Comparison of ENCODE assay signal across 24 cellular contexts in the genomic region with DNA sequence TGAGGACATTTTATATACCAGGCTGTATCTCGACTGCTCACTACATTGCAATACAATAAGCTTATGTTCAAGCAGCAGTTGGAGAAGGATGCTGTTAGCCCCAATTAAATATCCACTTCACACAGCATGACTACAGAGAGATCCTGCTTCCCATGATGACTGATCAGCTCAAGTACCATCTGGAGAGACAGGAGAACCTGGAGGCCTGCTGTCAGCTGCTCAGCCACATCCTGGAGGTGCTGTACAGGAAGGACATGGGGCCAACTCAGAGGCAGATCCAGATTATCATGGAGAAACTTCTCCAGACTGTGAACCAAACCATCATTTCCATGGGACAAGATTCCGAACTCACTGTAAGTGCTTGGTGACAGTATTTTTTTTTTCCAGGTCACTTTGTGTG. TPM values are rescaled to one million over a fixed set of nuclear protein-coding genes. Genes with fewer than 3 reads are reported as not detected.
A peak's percentile ranks its signal among the peaks of the same experiment; 100 is the strongest.
DNase-seq lines count a peak whose midpoint lies in the region; ATAC-seq and TF ChIP-seq lines count a peak whose summit lies in the region.
"Had no signal": no experiment of that assay in that cellular context is flagged by ENCODE, and none has a peak within 500 bp of the region (broad histone marks: within the 10 kb centered on the region; RNA-seq: fewer than 3 reads in every experiment).

No MANE protein-coding gene starts in this region.

- H3K36me3 ChIP-seq in SK-N-MC (ENCODE audit: insufficient read depth, low read length), result no peaks in the 10 kb centered on the region
- no peaks in the 10 kb centered on the region for H3K36me3 ChIP-seq in gastroesophageal sphincter
- H3K36me3 ChIP-seq: cardiac muscle cell, gastrocnemius medialis, upper lobe of right lung had no signal

- DNase-seq in H4 (ENCODE audit: low spot score) (peak; percentile 17), NCI-H2196 (lab: John Stamatoyannopoulos, UW; ENCODE audit: unreplicated experiment) (peak; percentile 36), SK-N-MC (ENCODE audit: low read depth, low spot score) (peak; percentile 30), GM19240 (ENCODE audit: insufficient read length, low spot score) (no peak), hippocampal formation (lab: John Stamatoyannopoulos, UW) (no peak)
- DNase-seq: activated CD4-positive, alpha-beta T cell treated with anti-CD3 and anti-CD28 coated beads for 4 hours; activated CD8-positive, alpha-beta memory T cell treated with anti-CD3 and anti-CD28 coated beads for 24 hours; activated naive CD4-positive, alpha-beta T cell treated with anti-CD3 and anti-CD28 coated beads, Interleukin-2, amount 50 U/mL, for 16 hours; activated T-cell treated with anti-CD3 and anti-CD28 coated beads, Interleukin-2, amount 50 U/mL, for 48 hours; gastrocnemius medialis; left ventricle myocardium superior; midbrain; naive thymus-derived CD8-positive, alpha-beta T cell; NCI-H1436 treated with DMSO at 0.1 percent for 48 hours; NCI-H446; occipital lobe; retina; upper lobe of right lung had no signal

- peaks cover 0 to 16% (median 5%) of the 10 kb centered on the region in 3 donors for H3K4me1 ChIP-seq in gastroesophageal sphincter
- H3K4me1 ChIP-seq: gastrocnemius medialis had no signal

- TF ChIP-seq POLR2A in gastroesophageal sphincter (IDR thresholded peaks at IDR 0.05), result no peak

- no peak overlapping the region for H3K9ac ChIP-seq in SK-N-MC (ENCODE audit: insufficient read length)

- TF ChIP-seq EP300 in gastroesophageal sphincter (IDR thresholded peaks at IDR 0.05), result no peak

- H3K27me3 ChIP-seq in gastroesophageal sphincter, result no peaks in the 10 kb centered on the region
- H3K27me3 ChIP-seq: cardiac muscle cell, gastrocnemius medialis, upper lobe of right lung had no signal

- H3K27ac ChIP-seq in 22Rv1 (peak overlapping the region; percentile 10; the same call in 1 of the 2 replicates), SK-N-MC (no peak overlapping the region), gastroesophageal sphincter (no peak overlapping the region)
- H3K27ac ChIP-seq: cardiac muscle cell, gastrocnemius medialis, upper lobe of right lung had no signal

- no peak for TF ChIP-seq CTCF in 22Rv1 (IDR thresholded peaks at IDR 0.05)
- TF ChIP-seq CTCF in gastroesophageal sphincter (IDR thresholded peaks at IDR 0.05), result no peak

- H3K4me3 ChIP-seq in SK-N-MC, result no peak overlapping the region
- H3K4me3 ChIP-seq in gastroesophageal sphincter, result no peak overlapping the region
- H3K4me3 ChIP-seq: cardiac muscle cell, gastrocnemius medialis, smooth muscle cell, upper lobe of right lung had no signal

- WGBS in gastroesophageal sphincter (ENCODE audit: low coverage in 1 of 2), 2 donors, result 57 to 62% methylated on average over 1 to 2 of the region's 2 CpGs

- ATAC-seq in HG03135 (IDR thresholded peaks at IDR 0.05; ENCODE audit: unreplicated experiment) (no peak), gastroesophageal sphincter (no peak)
- ATAC-seq: gastrocnemius medialis; left ventricle myocardium superior; naive thymus-derived CD8-positive, alpha-beta T cell; upper lobe of right lung had no signal

- H3K9me3 ChIP-seq in SK-N-MC (ENCODE audit: low read depth, low read length), result no peaks in the 10 kb centered on the region
- no peaks in the 10 kb centered on the region for H3K9me3 ChIP-seq in gastroesophageal sphincter
- H3K9me3 ChIP-seq: gastrocnemius medialis, upper lobe of right lung had no signal

RNA-seq across cellular contexts. Expression of gene RNF133, which starts 22.5 kb away (rescaled TPM):
- not detected in 2 replicates for total RNA-seq in H4 (2014; rRNA removed; shearing (Covaris generic))
- 10 to 100 TPM in 1 of 4 donors, under 1 TPM in 2, not detected in 1; 0.67 to 14.0 (median 0.85) TPM for total RNA-seq in gastroesophageal sphincter
- total RNA-seq: gastrocnemius medialis; naive thymus-derived CD8-positive, alpha-beta T cell; RPMI7951 had no signal

RNA-seq across cellular contexts. Expression of gene RNF148, which starts 26.3 kb away (rescaled TPM):
- 0.14 and 0.86 TPM in 2 replicates for total RNA-seq in H4 (2014; rRNA removed; shearing (Covaris generic))
- total RNA-seq in gastroesophageal sphincter, result 10 to 100 TPM in 1 of 4 donors, 1 to 10 TPM in 1, under 1 TPM in 2; 0.27 to 15.3 (median 1.1) TPM
- total RNA-seq: naive thymus-derived CD8-positive, alpha-beta T cell; RPMI7951; smooth muscle cell had no signal

Comparison
In these comparisons a context has a peak if more than half of its experiments do, and no peak if none do; other contexts are left out.
1. DNase-seq: peak in H4 (single experiment), NCI-H2196 (single experiment) and SK-N-MC (single experiment); none in GM19240 (single experiment) and hippocampal formation (0 of 2).